ENCODE assay signal across 17 cellular contexts in genomic region chr10:131166486-131166885, GRCh38.
"Had no signal": no experiment of that assay in that cellular context is flagged by ENCODE, and none has a peak within 500 bp of the region (broad histone marks: within the 10 kb centered on the region; RNA-seq: fewer than 3 reads in every experiment).

No MANE protein-coding gene starts in this region.

- H3K36me3 Mint-ChIP-seq: activated CD4-positive, alpha-beta memory T cell treated with anti-CD3 and anti-CD28 coated beads for 36 hours; activated naive CD8-positive, alpha-beta T cell had no signal

- H3K9me3 ChIP-seq: lower lobe of right lung, tibial nerve had no signal

- H3K4me1 Mint-ChIP-seq: activated B cell treated with CpG ODN at 0.5 μM for 24 hours had no signal

- H3K27me3 Mint-ChIP-seq: activated B cell treated with CpG ODN at 0.5 μM for 24 hours; activated CD4-positive, alpha-beta memory T cell treated with anti-CD3 and anti-CD28 coated beads for 36 hours; effector memory CD8-positive, alpha-beta T cell; stimulated activated naive CD8-positive, alpha-beta T cell treated with anti-CD3 and anti-CD28 coated beads, Interleukin-15, Interleukin-2, amounts not matched to agents 100 ng/mL and 50 ng/mL, for 24 hours had no signal

- H3K4me3 Mint-ChIP-seq: activated B cell treated with CpG ODN at 0.5 μM for 24 hours; activated CD4-positive, alpha-beta memory T cell treated with anti-CD3 and anti-CD28 coated beads for 36 hours; activated naive CD8-positive, alpha-beta T cell; effector memory CD8-positive, alpha-beta T cell; nephron; stimulated activated naive CD8-positive, alpha-beta T cell treated with anti-CD3 and anti-CD28 coated beads, Interleukin-15, Interleukin-2, amounts not matched to agents 100 ng/mL and 50 ng/mL, for 24 hours had no signal

- H3K36me3 ChIP-seq: lower lobe of right lung, tibial nerve had no signal

- H3K4me1 ChIP-seq: lower lobe of right lung, tibial nerve had no signal

- DNase-seq: activated B cell treated with CpG ODN at 0.5 μM for 24 hours; activated CD4-positive, alpha-beta memory T cell treated with anti-CD3 and anti-CD28 coated beads for 36 hours; activated CD4-positive, alpha-beta T cell treated with anti-CD3 and anti-CD28 coated beads for 4 hours; activated T-cell treated with anti-CD3 and anti-CD28 coated beads for 4 hours; effector memory CD8-positive, alpha-beta T cell; foreskin fibroblast; hippocampal formation; lower lobe of right lung; midbrain; occipital lobe; T-helper 9 cell had no signal

- H3K9me3 Mint-ChIP-seq: activated B cell treated with CpG ODN at 0.5 μM for 24 hours; activated CD4-positive, alpha-beta memory T cell treated with anti-CD3 and anti-CD28 coated beads for 36 hours; effector memory CD8-positive, alpha-beta T cell; nephron; stimulated activated naive CD8-positive, alpha-beta T cell treated with anti-CD3 and anti-CD28 coated beads, Interleukin-15, Interleukin-2, amounts not matched to agents 100 ng/mL and 50 ng/mL, for 24 hours had no signal

- H3K27ac ChIP-seq: epithelial cell of prostate, lower lobe of right lung, tibial nerve had no signal

- H3K27me3 ChIP-seq: tibial nerve had no signal

- H3K27ac Mint-ChIP-seq: activated B cell treated with CpG ODN at 0.5 μM for 24 hours; activated CD4-positive, alpha-beta memory T cell treated with anti-CD3 and anti-CD28 coated beads for 36 hours; activated naive CD8-positive, alpha-beta T cell; effector memory CD8-positive, alpha-beta T cell; nephron; progenitor cell of endocrine pancreas; stimulated activated naive CD8-positive, alpha-beta T cell treated with anti-CD3 and anti-CD28 coated beads, Interleukin-15, Interleukin-2, amounts not matched to agents 100 ng/mL and 50 ng/mL, for 24 hours had no signal

- ATAC-seq: effector memory CD8-positive, alpha-beta T cell; lower lobe of right lung had no signal

- H3K4me3 ChIP-seq: lower lobe of right lung, tibial nerve had no signal
